Comparison of ENCODE assay signal across 8 cellular contexts in the genomic region with DNA sequence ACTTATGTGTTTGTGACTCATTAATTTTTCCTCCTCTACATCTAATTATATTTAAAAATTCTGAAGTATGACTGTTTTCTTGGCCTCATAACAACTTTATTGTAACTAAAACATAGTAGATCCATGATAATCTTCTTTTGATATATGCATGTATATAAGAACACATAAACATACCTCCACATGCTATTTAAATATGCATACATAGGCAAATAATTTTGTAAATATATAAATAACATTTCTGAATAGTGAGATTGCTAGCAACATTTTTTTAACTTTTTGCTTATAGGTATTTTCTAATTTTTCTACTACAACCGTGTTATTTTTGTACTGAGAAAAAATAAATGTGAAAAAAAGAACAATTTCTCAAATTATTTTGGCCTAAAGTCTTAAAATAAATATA.
"Had no signal": no experiment of that assay in that cellular context is flagged by ENCODE, and none has a peak within 500 bp of the region (broad histone marks: within the 10 kb centered on the region; RNA-seq: fewer than 3 reads in every experiment).

No MANE protein-coding gene starts in this region.

- H2AFZ ChIP-seq: GM23248 had no signal

- H3K27ac ChIP-seq: GM23248, HL-60 had no signal

- H3K9ac ChIP-seq: GM23248 had no signal

- H3K4me3 ChIP-seq: GM23248, HAP-1 had no signal

- DNase-seq: GM23248, GOT3, H7, HFFc6, KG1 had no signal

- H3K9me3 ChIP-seq: HAP-1 had no signal

- H3K36me3 ChIP-seq: HAP-1 had no signal

- H3K4me1 ChIP-seq: HAP-1 had no signal

- ATAC-seq: HCT116 had no signal
